ENCODE assay signal across 1 cellular context in the genomic region with DNA sequence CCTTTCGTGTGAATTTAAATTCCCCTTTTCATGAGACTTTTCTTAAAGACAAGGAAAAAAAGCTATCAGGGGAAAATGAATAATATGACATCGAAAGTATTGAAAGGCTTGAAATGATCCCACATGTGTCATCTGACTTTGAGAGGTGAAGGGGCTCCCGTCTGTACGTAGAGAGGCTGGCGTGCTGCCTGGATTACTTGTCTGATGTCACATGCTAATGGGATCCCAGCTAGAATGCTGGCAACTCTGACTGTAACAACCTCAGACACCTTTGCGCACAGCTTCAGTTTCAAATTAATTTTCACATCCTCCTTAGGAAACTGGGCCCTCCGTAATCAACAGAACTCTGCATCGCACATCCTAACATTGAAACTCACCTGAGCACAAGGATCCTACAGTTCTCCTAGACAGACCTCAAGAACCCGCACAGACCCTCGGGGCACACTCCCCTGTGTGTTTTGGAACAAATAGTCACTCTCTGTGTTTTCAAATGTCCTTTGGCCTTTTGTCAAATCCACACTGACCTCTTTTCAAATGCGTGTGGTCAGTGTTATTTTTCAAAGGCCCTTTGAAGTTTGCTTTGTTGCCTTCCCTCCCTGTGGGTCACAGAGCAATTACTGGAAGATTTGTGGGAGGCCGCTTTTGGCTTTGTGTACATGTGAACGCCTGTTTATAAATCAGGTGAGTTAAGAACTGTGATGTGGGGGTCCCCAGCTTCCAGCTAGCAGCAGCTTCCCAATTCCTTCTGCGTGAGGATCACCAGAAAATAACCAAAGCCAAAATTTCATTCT.
TF ChIP-seq lines count a peak whose summit lies in the region.

No MANE protein-coding gene starts in this region.

TF ChIP-seq in HepG2, 621 proteins besides CTCF, POLR2A, EP300 and RAD21 (continued from another document and continues in another):
- TF ChIP-seq, protein P1, sequence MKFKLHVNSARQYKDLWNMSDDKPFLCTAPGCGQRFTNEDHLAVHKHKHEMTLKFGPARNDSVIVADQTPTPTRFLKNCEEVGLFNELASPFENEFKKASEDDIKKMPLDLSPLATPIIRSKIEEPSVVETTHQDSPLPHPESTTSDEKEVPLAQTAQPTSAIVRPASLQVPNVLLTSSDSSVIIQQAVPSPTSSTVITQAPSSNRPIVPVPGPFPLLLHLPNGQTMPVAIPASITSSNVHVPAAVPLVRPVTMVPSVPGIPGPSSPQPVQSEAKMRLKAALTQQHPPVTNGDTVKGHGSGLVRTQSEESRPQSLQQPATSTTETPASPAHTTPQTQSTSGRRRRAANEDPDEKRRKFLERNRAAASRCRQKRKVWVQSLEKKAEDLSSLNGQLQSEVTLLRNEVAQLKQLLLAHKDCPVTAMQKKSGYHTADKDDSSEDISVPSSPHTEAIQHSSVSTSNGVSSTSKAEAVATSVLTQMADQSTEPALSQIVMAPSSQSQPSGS (CRISPR knock-in tag; IDR thresholded peaks at IDR 0.05): peak; percentile 94
- TF ChIP-seq ZNF841 (CRISPR knock-in tag; IDR thresholded peaks at IDR 0.05; ENCODE audit: borderline replicate concordance) (no peak), ZSCAN25 (CRISPR knock-in tag; IDR thresholded peaks at IDR 0.05) (no peak; the same call in 1 of the 2 replicates), ZNF589 (CRISPR knock-in tag; conservative IDR thresholded peaks at IDR 0.05) (0 out of 2 replicates have a peak, but pooled peaks have one; percentile 27), ZSCAN22 (CRISPR knock-in tag; IDR thresholded peaks at IDR 0.05) (peak; percentile 60; the same call in 1 of the 2 replicates), ZNF570 (CRISPR knock-in tag; IDR thresholded peaks at IDR 0.05; ENCODE audit: borderline replicate concordance) (no peak; the same call in 1 of the 2 replicates), ELF1 (CRISPR knock-in tag; IDR thresholded peaks at IDR 0.05) (peak; percentile 69), KAT7 (CRISPR knock-in tag; IDR thresholded peaks at IDR 0.05; ENCODE audit: borderline replicate concordance) (peak; percentile 66; the same call in 1 of the 2 replicates), ATM (IDR thresholded peaks at IDR 0.05; ENCODE audit: borderline replicate concordance) (no peak), YY1 (IDR thresholded peaks at IDR 0.05; ENCODE audit: insufficient read depth, insufficient replicate concordance, low read depth, low read length) (no peak), HCFC1 (IDR thresholded peaks at IDR 0.05; ENCODE audit: low read depth, low read length) (no peak), ZNF44 (CRISPR knock-in tag; IDR thresholded peaks at IDR 0.05) (no peak), ZNF879 (CRISPR knock-in tag; IDR thresholded peaks at IDR 0.05) (no peak), TAF15 (IDR thresholded peaks at IDR 0.05; ENCODE audit: low read depth, low read length, poor library complexity, severe bottlenecking) (no peak), PITX1 (CRISPR knock-in tag; IDR thresholded peaks at IDR 0.05) (peak; percentile 98), KMT2A (CRISPR knock-in tag; IDR thresholded peaks at IDR 0.05) (no peak; the same call in 1 of the 2 replicates), ZFY (CRISPR knock-in tag; IDR thresholded peaks at IDR 0.05) (peak; percentile 65), SPEN (CRISPR knock-in tag; IDR thresholded peaks at IDR 0.05; ENCODE audit: low read depth) (peak; percentile 74; the same call in 1 of the 2 replicates), ZNF788 (CRISPR knock-in tag; IDR thresholded peaks at IDR 0.05; ENCODE audit: borderline replicate concordance) (peak; percentile 83), MAZ (IDR thresholded peaks at IDR 0.05; ENCODE audit: borderline replicate concordance, low read depth, low read length) (no peak), MAZ (CRISPR knock-in tag; IDR thresholded peaks at IDR 0.05; ENCODE audit: low read depth) (peak; percentile 81), TBP (CRISPR knock-in tag; IDR thresholded peaks at IDR 0.05) (no peak), SP140L (CRISPR knock-in tag; IDR thresholded peaks at IDR 0.05; ENCODE audit: borderline replicate concordance) (peak; percentile 93; the same call in 1 of the 2 replicates), KLF15 (CRISPR knock-in tag; IDR thresholded peaks at IDR 0.05; ENCODE audit: borderline replicate concordance) (no peak)
- TF ChIP-seq, protein P2, sequence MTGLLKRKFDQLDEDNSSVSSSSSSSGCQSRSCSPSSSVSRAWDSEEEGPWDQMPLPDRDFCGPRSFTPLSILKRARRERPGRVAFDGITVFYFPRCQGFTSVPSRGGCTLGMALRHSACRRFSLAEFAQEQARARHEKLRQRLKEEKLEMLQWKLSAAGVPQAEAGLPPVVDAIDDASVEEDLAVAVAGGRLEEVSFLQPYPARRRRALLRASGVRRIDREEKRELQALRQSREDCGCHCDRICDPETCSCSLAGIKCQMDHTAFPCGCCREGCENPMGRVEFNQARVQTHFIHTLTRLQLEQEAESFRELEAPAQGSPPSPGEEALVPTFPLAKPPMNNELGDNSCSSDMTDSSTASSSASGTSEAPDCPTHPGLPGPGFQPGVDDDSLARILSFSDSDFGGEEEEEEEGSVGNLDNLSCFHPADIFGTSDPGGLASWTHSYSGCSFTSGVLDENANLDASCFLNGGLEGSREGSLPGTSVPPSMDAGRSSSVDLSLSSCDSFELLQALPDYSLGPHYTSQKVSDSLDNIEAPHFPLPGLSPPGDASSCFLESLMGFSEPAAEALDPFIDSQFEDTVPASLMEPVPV (CRISPR knock-in tag; IDR thresholded peaks at IDR 0.05): peak; percentile 65; the same call in 1 of the 2 replicates
- TF ChIP-seq, protein P3, sequence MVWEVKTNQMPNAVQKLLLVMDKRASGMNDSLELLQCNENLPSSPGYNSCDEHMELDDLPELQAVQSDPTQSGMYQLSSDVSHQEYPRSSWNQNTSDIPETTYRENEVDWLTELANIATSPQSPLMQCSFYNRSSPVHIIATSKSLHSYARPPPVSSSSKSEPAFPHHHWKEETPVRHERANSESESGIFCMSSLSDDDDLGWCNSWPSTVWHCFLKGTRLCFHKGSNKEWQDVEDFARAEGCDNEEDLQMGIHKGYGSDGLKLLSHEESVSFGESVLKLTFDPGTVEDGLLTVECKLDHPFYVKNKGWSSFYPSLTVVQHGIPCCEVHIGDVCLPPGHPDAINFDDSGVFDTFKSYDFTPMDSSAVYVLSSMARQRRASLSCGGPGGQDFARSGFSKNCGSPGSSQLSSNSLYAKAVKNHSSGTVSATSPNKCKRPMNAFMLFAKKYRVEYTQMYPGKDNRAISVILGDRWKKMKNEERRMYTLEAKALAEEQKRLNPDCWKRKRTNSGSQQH (CRISPR knock-in tag; IDR thresholded peaks at IDR 0.05; ENCODE audit: low read depth): peak; percentile 75; the same call in 1 of the 2 replicates
- TF ChIP-seq, protein P4, sequence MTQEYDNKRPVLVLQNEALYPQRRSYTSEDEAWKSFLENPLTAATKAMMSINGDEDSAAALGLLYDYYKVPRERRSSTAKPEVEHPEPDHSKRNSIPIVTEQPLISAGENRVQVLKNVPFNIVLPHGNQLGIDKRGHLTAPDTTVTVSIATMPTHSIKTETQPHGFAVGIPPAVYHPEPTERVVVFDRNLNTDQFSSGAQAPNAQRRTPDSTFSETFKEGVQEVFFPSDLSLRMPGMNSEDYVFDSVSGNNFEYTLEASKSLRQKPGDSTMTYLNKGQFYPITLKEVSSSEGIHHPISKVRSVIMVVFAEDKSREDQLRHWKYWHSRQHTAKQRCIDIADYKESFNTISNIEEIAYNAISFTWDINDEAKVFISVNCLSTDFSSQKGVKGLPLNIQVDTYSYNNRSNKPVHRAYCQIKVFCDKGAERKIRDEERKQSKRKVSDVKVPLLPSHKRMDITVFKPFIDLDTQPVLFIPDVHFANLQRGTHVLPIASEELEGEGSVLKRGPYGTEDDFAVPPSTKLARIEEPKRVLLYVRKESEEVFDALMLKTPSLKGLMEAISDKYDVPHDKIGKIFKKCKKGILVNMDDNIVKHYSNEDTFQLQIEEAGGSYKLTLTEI (CRISPR knock-in tag; conservative IDR thresholded peaks at IDR 0.05): no peak
- TF ChIP-seq, protein P5, sequence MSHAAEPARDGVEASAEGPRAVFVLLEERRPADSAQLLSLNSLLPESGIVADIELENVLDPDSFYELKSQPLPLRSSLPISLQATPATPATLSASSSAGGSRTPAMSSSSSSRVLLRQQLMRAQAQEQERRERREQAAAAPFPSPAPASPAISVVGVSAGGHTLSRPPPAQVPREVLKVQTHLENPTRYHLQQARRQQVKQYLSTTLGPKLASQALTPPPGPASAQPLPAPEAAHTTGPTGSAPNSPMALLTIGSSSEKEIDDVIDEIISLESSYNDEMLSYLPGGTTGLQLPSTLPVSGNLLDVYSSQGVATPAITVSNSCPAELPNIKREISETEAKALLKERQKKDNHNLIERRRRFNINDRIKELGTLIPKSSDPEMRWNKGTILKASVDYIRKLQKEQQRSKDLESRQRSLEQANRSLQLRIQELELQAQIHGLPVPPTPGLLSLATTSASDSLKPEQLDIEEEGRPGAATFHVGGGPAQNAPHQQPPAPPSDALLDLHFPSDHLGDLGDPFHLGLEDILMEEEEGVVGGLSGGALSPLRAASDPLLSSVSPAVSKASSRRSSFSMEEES (CRISPR knock-in tag; IDR thresholded peaks at IDR 0.05): peak; percentile 97
- TF ChIP-seq, protein P6, sequence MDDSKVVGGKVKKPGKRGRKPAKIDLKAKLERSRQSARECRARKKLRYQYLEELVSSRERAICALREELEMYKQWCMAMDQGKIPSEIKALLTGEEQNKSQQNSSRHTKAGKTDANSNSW (CRISPR knock-in tag; IDR thresholded peaks at IDR 0.05; ENCODE audit: borderline replicate concordance): no peak
- TF ChIP-seq, protein P7, sequence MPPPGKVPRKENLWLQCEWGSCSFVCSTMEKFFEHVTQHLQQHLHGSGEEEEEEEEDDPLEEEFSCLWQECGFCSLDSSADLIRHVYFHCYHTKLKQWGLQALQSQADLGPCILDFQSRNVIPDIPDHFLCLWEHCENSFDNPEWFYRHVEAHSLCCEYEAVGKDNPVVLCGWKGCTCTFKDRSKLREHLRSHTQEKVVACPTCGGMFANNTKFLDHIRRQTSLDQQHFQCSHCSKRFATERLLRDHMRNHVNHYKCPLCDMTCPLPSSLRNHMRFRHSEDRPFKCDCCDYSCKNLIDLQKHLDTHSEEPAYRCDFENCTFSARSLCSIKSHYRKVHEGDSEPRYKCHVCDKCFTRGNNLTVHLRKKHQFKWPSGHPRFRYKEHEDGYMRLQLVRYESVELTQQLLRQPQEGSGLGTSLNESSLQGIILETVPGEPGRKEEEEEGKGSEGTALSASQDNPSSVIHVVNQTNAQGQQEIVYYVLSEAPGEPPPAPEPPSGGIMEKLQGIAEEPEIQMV (CRISPR knock-in tag; IDR thresholded peaks at IDR 0.05; ENCODE audit: low read depth): 0 out of 2 replicates have a peak, but pooled peaks have one; percentile 48
- TF ChIP-seq, protein P8, sequence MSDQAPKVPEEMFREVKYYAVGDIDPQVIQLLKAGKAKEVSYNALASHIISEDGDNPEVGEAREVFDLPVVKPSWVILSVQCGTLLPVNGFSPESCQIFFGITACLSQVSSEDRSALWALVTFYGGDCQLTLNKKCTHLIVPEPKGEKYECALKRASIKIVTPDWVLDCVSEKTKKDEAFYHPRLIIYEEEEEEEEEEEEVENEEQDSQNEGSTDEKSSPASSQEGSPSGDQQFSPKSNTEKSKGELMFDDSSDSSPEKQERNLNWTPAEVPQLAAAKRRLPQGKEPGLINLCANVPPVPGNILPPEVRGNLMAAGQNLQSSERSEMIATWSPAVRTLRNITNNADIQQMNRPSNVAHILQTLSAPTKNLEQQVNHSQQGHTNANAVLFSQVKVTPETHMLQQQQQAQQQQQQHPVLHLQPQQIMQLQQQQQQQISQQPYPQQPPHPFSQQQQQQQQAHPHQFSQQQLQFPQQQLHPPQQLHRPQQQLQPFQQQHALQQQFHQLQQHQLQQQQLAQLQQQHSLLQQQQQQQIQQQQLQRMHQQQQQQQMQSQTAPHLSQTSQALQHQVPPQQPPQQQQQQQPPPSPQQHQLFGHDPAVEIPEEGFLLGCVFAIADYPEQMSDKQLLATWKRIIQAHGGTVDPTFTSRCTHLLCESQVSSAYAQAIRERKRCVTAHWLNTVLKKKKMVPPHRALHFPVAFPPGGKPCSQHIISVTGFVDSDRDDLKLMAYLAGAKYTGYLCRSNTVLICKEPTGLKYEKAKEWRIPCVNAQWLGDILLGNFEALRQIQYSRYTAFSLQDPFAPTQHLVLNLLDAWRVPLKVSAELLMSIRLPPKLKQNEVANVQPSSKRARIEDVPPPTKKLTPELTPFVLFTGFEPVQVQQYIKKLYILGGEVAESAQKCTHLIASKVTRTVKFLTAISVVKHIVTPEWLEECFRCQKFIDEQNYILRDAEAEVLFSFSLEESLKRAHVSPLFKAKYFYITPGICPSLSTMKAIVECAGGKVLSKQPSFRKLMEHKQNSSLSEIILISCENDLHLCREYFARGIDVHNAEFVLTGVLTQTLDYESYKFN (CRISPR knock-in tag; conservative IDR thresholded peaks at IDR 0.05): peak; percentile 99
- TF ChIP-seq, protein P9, sequence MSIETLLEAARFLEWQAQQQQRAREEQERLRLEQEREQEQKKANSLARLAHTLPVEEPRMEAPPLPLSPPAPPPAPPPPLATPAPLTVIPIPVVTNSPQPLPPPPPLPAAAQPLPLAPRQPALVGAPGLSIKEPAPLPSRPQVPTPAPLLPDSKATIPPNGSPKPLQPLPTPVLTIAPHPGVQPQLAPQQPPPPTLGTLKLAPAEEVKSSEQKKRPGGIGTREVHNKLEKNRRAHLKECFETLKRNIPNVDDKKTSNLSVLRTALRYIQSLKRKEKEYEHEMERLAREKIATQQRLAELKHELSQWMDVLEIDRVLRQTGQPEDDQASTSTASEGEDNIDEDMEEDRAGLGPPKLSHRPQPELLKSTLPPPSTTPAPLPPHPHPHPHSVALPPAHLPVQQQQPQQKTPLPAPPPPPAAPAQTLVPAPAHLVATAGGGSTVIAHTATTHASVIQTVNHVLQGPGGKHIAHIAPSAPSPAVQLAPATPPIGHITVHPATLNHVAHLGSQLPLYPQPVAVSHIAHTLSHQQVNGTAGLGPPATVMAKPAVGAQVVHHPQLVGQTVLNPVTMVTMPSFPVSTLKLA (IDR thresholded peaks at IDR 0.05): peak; percentile 50
- TF ChIP-seq, protein P10, sequence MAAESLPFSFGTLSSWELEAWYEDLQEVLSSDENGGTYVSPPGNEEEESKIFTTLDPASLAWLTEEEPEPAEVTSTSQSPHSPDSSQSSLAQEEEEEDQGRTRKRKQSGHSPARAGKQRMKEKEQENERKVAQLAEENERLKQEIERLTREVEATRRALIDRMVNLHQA (CRISPR knock-in tag; IDR thresholded peaks at IDR 0.05): peak; percentile 83
- TF ChIP-seq, protein P11, sequence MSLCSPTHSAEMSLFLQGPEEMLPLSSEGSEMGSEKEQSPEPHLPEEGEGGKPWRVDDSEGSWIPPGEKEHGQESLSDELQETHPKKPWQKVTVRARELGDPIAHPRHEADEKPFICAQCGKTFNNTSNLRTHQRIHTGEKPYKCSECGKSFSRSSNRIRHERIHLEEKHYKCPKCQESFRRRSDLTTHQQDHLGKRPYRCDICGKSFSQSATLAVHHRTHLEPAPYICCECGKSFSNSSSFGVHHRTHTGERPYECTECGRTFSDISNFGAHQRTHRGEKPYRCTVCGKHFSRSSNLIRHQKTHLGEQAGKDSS (CRISPR knock-in tag; IDR thresholded peaks at IDR 0.05; ENCODE audit: borderline replicate concordance, low read depth): peak; percentile 84; the same call in 1 of the 2 replicates
- TF ChIP-seq, protein P12, sequence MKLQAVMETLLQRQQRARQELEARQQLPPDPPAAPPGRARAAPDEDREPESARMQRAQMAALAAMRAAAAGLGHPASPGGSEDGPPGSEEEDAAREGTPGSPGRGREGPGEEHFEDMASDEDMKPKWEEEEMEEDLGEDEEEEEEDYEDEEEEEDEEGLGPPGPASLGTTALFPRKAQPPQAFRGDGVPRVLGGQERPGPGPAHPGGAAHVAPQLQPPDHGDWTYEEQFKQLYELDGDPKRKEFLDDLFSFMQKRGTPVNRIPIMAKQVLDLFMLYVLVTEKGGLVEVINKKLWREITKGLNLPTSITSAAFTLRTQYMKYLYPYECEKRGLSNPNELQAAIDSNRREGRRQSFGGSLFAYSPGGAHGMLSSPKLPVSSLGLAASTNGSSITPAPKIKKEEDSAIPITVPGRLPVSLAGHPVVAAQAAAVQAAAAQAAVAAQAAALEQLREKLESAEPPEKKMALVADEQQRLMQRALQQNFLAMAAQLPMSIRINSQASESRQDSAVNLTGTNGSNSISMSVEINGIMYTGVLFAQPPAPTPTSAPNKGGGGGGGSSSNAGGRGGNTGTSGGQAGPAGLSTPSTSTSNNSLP (IDR thresholded peaks at IDR 0.05; ENCODE audit: low read depth, low read length): peak; percentile 32; the same call in 1 of the 2 replicates
